11 cellular contexts compared by ENCODE assay signal in genomic region chr14:92254786-92255185, GRCh38.
DNase-seq lines count a peak whose midpoint lies in the region; ATAC-seq and TF ChIP-seq lines count a peak whose summit lies in the region.
"Had no signal": no experiment of that assay in that cellular context is flagged by ENCODE, and none has a peak within 500 bp of the region (broad histone marks: within the 10 kb centered on the region; RNA-seq: fewer than 3 reads in every experiment).

No MANE protein-coding gene starts in this region.

- 0 out of 2 replicates have a peak, but pooled peaks cover 14% of the 10 kb centered on the region for H3K4me1 ChIP-seq in ES-I3 (ENCODE audit: insufficient read depth, low read length)
- no peaks in the 10 kb centered on the region for H3K4me1 ChIP-seq in psoas muscle

- TF ChIP-seq CTCF in psoas muscle (IDR thresholded peaks at IDR 0.05), result no peak

- H3K36me3 ChIP-seq in ES-I3 (ENCODE audit: insufficient read depth, low read length) (no peaks in the 10 kb centered on the region), psoas muscle (ENCODE audit: insufficient read depth in 1 of 2, low read depth in 1 of 2) (no peaks in the 10 kb centered on the region)

- H3K9me3 ChIP-seq in ES-I3 (ENCODE audit: control insufficient read depth, insufficient read depth, low read length) (no peaks in the 10 kb centered on the region), psoas muscle (no peaks in the 10 kb centered on the region)

- H3K27me3 ChIP-seq in psoas muscle (ENCODE audit: insufficient read depth in 3 of 3, low read length in 2 of 3), result peaks cover 0 to 41% (median 0%) of the 10 kb centered on the region in 3 donors

- DNase-seq in astrocyte of the hippocampus (ENCODE audit: low read depth, low spot score), result peak; percentile 58
- DNase-seq in hypothalamus (lab: John Stamatoyannopoulos, UW), result peak in 35 of 51 donors; percentile 8 to 74 (median 41)
- peak; percentile 60 to 73 for DNase-seq in psoas muscle
- no peak for DNase-seq in NCI-H748 (lab: John Stamatoyannopoulos, UW; ENCODE audit: unreplicated experiment)
- no peak for DNase-seq in D341Med (ENCODE audit: low spot score)
- no peak for DNase-seq in effector CD4-positive, alpha-beta T cell
- no peak for DNase-seq in NCI-H510A (lab: John Stamatoyannopoulos, UW)
- DNase-seq: activated gamma-delta T cell, NCI-H1930, T-cell had no signal

- no peak overlapping the region for H3K27ac ChIP-seq in psoas muscle

- 7 to 10% (median 8%) methylated on average over 14 to 18 of the region's 18 CpGs for WGBS in psoas muscle, 3 donors

- ATAC-seq in psoas muscle, result peak in 1 of 4 donors; percentile 27
- ATAC-seq: T-cell had no signal

- intact Hi-C loops in psoas muscle (cut with DNase I), result no loop called here

- H3K4me3 ChIP-seq in psoas muscle, result no peak overlapping the region

- H3K9ac ChIP-seq in ES-I3 (ENCODE audit: low read depth, low read length), result peak overlapping the region; percentile 8; the same call in 1 of the 2 replicates

Comparison
In these comparisons a context has a peak if more than half of its experiments do, and no peak if none do; other contexts are left out.
1. DNase-seq: peak in astrocyte of the hippocampus (single experiment), hypothalamus (35 of 51) and psoas muscle (2 of 2); none in NCI-H748 (single experiment), D341Med (single experiment), effector CD4-positive, alpha-beta T cell (single experiment) and NCI-H510A (single experiment).